In genomic region chrX:47482065-47482511, GRCh38 we compare ENCODE assay signal across 8 cellular contexts. TPM values are rescaled to one million over a fixed set of nuclear protein-coding genes. Genes with fewer than 3 reads are reported as not detected.
DNase-seq lines count a peak whose midpoint lies in the region; ATAC-seq and TF ChIP-seq lines count a peak whose summit lies in the region.

No MANE protein-coding gene starts in this region.

- H3K27ac ChIP-seq in right lobe of liver (peak overlapping the region; percentile 89 to 93 (median 93)), urinary bladder (ENCODE audit: low read depth) (no peak overlapping the region)

- H3K36me3 ChIP-seq in ES-I3 (ENCODE audit: insufficient read depth, low read length), result no peaks in the 10 kb centered on the region
- H3K36me3 ChIP-seq in right lobe of liver, result no peaks in the 10 kb centered on the region
- no peaks in the 10 kb centered on the region for H3K36me3 ChIP-seq in urinary bladder (ENCODE audit: insufficient read depth)

- CTCF ChIA-PET in activated naive CD4-positive, alpha-beta T cell treated with anti-CD3 and anti-CD28 coated beads, Interleukin-2, amount 10 ng/mL, durations not matched to agents 7 days and 5 days (lab: Charles Lee), result no interaction called here

- peak overlapping the region; percentile 97 for H3K27ac Mint-ChIP-seq in activated naive CD4-positive, alpha-beta T cell treated with anti-CD3 and anti-CD28 coated beads, Interleukin-2, amount 10 ng/mL, durations not matched to agents 7 days and 5 days

- peak overlapping the region; percentile 38; the same call in 1 of the 2 replicates for H3K9ac ChIP-seq in ES-I3 (ENCODE audit: low read depth, low read length)

- H3K4me1 ChIP-seq in ES-I3 (ENCODE audit: insufficient read depth, low read length) (peaks cover 3% of the 10 kb centered on the region), right lobe of liver (no peaks in the 10 kb centered on the region), urinary bladder (ENCODE audit: insufficient read depth) (no peaks in the 10 kb centered on the region)

- H3K9me3 Mint-ChIP-seq in activated naive CD4-positive, alpha-beta T cell treated with anti-CD3 and anti-CD28 coated beads, Interleukin-2, amount 10 ng/mL, durations not matched to agents 7 days and 5 days, result no peaks in the 10 kb centered on the region

- H3K9me3 ChIP-seq in ES-I3 (ENCODE audit: control insufficient read depth, insufficient read depth, low read length) (no peaks in the 10 kb centered on the region), right lobe of liver (no peaks in the 10 kb centered on the region)

- intact Hi-C loops in right lobe of liver (cut with DNase I), result no loop called here

- H3K27me3 ChIP-seq in right lobe of liver, result no peaks in the 10 kb centered on the region

- TF ChIP-seq POLR2A in right lobe of liver (IDR thresholded peaks at IDR 0.05), result no peak

- TF ChIP-seq CTCF in right lobe of liver (IDR thresholded peaks at IDR 0.05), result no peak

- H3K4me1 Mint-ChIP-seq in activated naive CD4-positive, alpha-beta T cell treated with anti-CD3 and anti-CD28 coated beads, Interleukin-2, amount 10 ng/mL, durations not matched to agents 7 days and 5 days, result peaks cover 39% of the 10 kb centered on the region

- no peak for DNase-seq in activated naive CD4-positive, alpha-beta T cell treated with anti-CD3 and anti-CD28 coated beads, Interleukin-2, amount 10 ng/mL, durations not matched to agents 7 days and 5 days
- no peak for DNase-seq in right lobe of liver
- DNase-seq in NCI-H345 treated with DMSO at 0.1 percent for 48 hours (lab: John Stamatoyannopoulos, UW; ENCODE audit: unreplicated experiment), result no peak
- no peak for DNase-seq in NCI-H2081 (lab: John Stamatoyannopoulos, UW)

- ATAC-seq in HG02678 (IDR thresholded peaks at IDR 0.05; ENCODE audit: unreplicated experiment) (peak; percentile 4), right lobe of liver (no peak), HG03520 (IDR thresholded peaks at IDR 0.05; ENCODE audit: unreplicated experiment) (no peak)

- H3K27me3 Mint-ChIP-seq in activated naive CD4-positive, alpha-beta T cell treated with anti-CD3 and anti-CD28 coated beads, Interleukin-2, amount 10 ng/mL, durations not matched to agents 7 days and 5 days, result no peaks in the 10 kb centered on the region

- 34% methylated on average over 8 of the region's 8 CpGs for WGBS in right lobe of liver (ENCODE audit: insufficient coverage, low coverage, low lambda C conversion rate, missing lambda C conversion rate)
- WGBS in urinary bladder, result 8% methylated on average over 8 of the region's 8 CpGs

- peaks cover 14% of the 10 kb centered on the region for H3K36me3 Mint-ChIP-seq in activated naive CD4-positive, alpha-beta T cell treated with anti-CD3 and anti-CD28 coated beads, Interleukin-2, amount 10 ng/mL, durations not matched to agents 7 days and 5 days

- H3K4me3 Mint-ChIP-seq in activated naive CD4-positive, alpha-beta T cell treated with anti-CD3 and anti-CD28 coated beads, Interleukin-2, amount 10 ng/mL, durations not matched to agents 7 days and 5 days, result peak overlapping the region; percentile 83

- H3K4me3 ChIP-seq in right lobe of liver, result peak overlapping the region; percentile 59 to 80 (median 80)
- H3K4me3 ChIP-seq in urinary bladder (ENCODE audit: low read depth, low read length), result peak overlapping the region; percentile 78

RNA-seq across cellular contexts. Expression of gene ZNF41, which starts 0.9 kb away (rescaled TPM):
- total RNA-seq in right lobe of liver (1 to 10 TPM; 2.7 to 6.1 (median 3.9) TPM), urinary bladder (14.5 TPM)
- polyA plus RNA-seq in urinary bladder, result 5.1 TPM
